Comparison of ENCODE assay signal across 12 cellular contexts in the genomic region with DNA sequence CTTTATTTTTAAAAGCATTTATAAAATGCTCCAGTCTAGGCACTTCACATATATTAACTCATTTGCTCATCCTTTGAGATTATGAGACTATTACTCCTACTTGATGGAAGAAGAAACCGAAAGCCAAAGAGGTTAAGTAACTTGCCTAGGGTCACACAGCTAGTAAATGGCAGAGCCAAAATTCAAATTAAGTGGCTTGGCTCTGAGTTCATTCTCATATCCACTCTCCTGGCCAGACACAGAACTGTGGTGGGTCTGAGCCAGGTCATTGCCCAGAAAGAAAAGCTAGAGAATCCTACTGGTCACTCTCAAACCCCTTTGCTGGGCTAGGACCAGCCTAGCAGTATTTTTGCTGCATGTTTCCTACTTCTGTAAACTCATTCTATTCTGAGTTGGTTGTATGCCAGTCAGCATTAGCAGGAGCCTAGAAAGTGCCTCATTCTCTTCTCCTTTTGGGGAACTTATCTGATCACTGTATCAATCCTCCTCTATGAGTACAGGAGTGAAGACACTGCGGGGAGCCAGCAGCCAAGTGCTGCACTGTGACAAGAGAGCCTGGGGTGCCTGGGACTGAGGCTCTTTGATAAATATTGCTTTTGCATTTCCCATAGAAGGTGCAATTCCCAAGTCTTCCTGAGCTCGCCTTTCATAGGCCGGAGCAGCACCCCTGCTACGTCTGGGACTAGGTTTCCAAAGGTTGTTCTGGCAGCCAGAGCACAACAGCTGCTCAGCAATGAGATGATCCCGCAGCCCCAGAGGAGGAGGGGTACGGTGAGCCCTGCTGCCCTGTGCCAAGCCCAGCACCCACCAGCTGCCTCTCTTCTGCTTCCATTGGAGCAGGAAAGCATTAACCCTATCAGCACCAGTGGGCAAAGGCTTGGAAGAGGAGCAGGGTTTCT.
DNase-seq lines count a peak whose midpoint lies in the region; ATAC-seq and TF ChIP-seq lines count a peak whose summit lies in the region.
"Had no signal": no experiment of that assay in that cellular context is flagged by ENCODE, and none has a peak within 500 bp of the region (broad histone marks: within the 10 kb centered on the region; RNA-seq: fewer than 3 reads in every experiment).

No MANE protein-coding gene starts in this region.

- no peak for TF ChIP-seq EP300 in sigmoid colon (IDR thresholded peaks at IDR 0.05)

- TF ChIP-seq POLR2A in sigmoid colon (IDR thresholded peaks at IDR 0.05), result no peak

- peaks cover 5% of the 10 kb centered on the region for H3K9me3 Mint-ChIP-seq in glutamatergic neuron (ENCODE audit: unreplicated experiment)
- H3K9me3 Mint-ChIP-seq in activated T-cell treated with anti-CD3 and anti-CD28 coated beads, Interleukin-2, amount 50 U/mL, for 72 hours, result no peaks in the 10 kb centered on the region
- H3K9me3 Mint-ChIP-seq: activated B cell treated with CpG ODN at 0.5 μM for 24 hours had no signal

- H3K9me3 ChIP-seq in sigmoid colon, result no peaks in the 10 kb centered on the region

- no peak overlapping the region for H3K4me3 ChIP-seq in sigmoid colon

- peaks cover 0 to 15% (median 14%) of the 10 kb centered on the region in 4 donors for H3K4me1 ChIP-seq in sigmoid colon

- peak; percentile 80 for ATAC-seq in GM19324 (IDR thresholded peaks at IDR 0.05; ENCODE audit: low FRiP score, unreplicated experiment)
- ATAC-seq in HG03095 (IDR thresholded peaks at IDR 0.05; ENCODE audit: unreplicated experiment), result no peak
- no peak for ATAC-seq in activated T-cell treated with anti-CD3 and anti-CD28 coated beads, Interleukin-2, amount 50 U/mL, for 72 hours (replicated peaks in 1 of 2)
- ATAC-seq: HCT116, Panc1 had no signal

- no peaks in the 10 kb centered on the region for H3K36me3 ChIP-seq in sigmoid colon

- TF ChIP-seq CTCF in glutamatergic neuron (IDR thresholded peaks at IDR 0.05; ENCODE audit: partially characterized antibody, unreplicated experiment) (no peak), sigmoid colon (IDR thresholded peaks at IDR 0.05) (no peak)

- DNase-seq in NCI-H2196 treated with DMSO at 0.1 percent for 48 hours (lab: John Stamatoyannopoulos, UW; ENCODE audit: unreplicated experiment), result peak; percentile 31
- peak; percentile 47 for DNase-seq in glutamatergic neuron
- DNase-seq in sigmoid colon, result peak; percentile 63
- DNase-seq in activated T-cell treated with anti-CD3 and anti-CD28 coated beads, Interleukin-2, amount 50 U/mL, for 72 hours, result no peak
- DNase-seq in RPMI8226, result no peak
- DNase-seq: activated B cell treated with CpG ODN at 0.5 μM for 24 hours; activated effector memory CD4-positive, alpha-beta T cell treated with anti-CD3 and anti-CD28 coated beads, Interleukin-2, amount 50 U/mL, for 16 hours; DMS153 had no signal

- H3K27me3 ChIP-seq in sigmoid colon, result no peaks in the 10 kb centered on the region

- peaks cover 16% of the 10 kb centered on the region for H3K4me1 Mint-ChIP-seq in glutamatergic neuron (ENCODE audit: low read depth, unreplicated experiment)
- no peaks in the 10 kb centered on the region for H3K4me1 Mint-ChIP-seq in activated T-cell treated with anti-CD3 and anti-CD28 coated beads, Interleukin-2, amount 50 U/mL, for 72 hours (ENCODE audit: low read depth)
- H3K4me1 Mint-ChIP-seq: activated B cell treated with CpG ODN at 0.5 μM for 24 hours had no signal

- no peak overlapping the region for H3K27ac Mint-ChIP-seq in glutamatergic neuron (ENCODE audit: unreplicated experiment)
- H3K27ac Mint-ChIP-seq in activated T-cell treated with anti-CD3 and anti-CD28 coated beads, Interleukin-2, amount 50 U/mL, for 72 hours, result no peak overlapping the region
- H3K27ac Mint-ChIP-seq: activated B cell treated with CpG ODN at 0.5 μM for 24 hours had no signal

- no peak overlapping the region for H3K4me3 Mint-ChIP-seq in glutamatergic neuron (ENCODE audit: unreplicated experiment)
- H3K4me3 Mint-ChIP-seq in activated T-cell treated with anti-CD3 and anti-CD28 coated beads, Interleukin-2, amount 50 U/mL, for 72 hours, result no peak overlapping the region
- H3K4me3 Mint-ChIP-seq: activated B cell treated with CpG ODN at 0.5 μM for 24 hours had no signal

- peak overlapping the region in 1 of 4 donors; percentile 15 for H3K27ac ChIP-seq in sigmoid colon

- intact Hi-C loops in sigmoid colon (cut with DNase I), result no loop called here

- WGBS in sigmoid colon, 2 donors, result 43 to 47% methylated on average over 7 of the region's 7 CpGs

- H3K27me3 Mint-ChIP-seq in glutamatergic neuron (ENCODE audit: unreplicated experiment), result peaks cover 4% of the 10 kb centered on the region
- H3K27me3 Mint-ChIP-seq in activated T-cell treated with anti-CD3 and anti-CD28 coated beads, Interleukin-2, amount 50 U/mL, for 72 hours (ENCODE audit: low read depth), result no peaks in the 10 kb centered on the region
- H3K27me3 Mint-ChIP-seq: activated B cell treated with CpG ODN at 0.5 μM for 24 hours had no signal

- H3K36me3 Mint-ChIP-seq in glutamatergic neuron (ENCODE audit: unreplicated experiment), result no peaks in the 10 kb centered on the region
- H3K36me3 Mint-ChIP-seq in activated T-cell treated with anti-CD3 and anti-CD28 coated beads, Interleukin-2, amount 50 U/mL, for 72 hours (ENCODE audit: insufficient read depth in 2 of 2), result no peaks in the 10 kb centered on the region

Comparison
In these comparisons a context has a peak if more than half of its experiments do, and no peak if none do; other contexts are left out.
1. DNase-seq: peak in NCI-H2196 treated with DMSO at 0.1 percent for 48 hours (single experiment), glutamatergic neuron (single experiment) and sigmoid colon (single experiment); none in activated T-cell treated with anti-CD3 and anti-CD28 coated beads, Interleukin-2, amount 50 U/mL, for 72 hours (0 of 2) and RPMI8226 (single experiment).